20 cellular contexts compared by ENCODE assay signal in the genomic region with DNA sequence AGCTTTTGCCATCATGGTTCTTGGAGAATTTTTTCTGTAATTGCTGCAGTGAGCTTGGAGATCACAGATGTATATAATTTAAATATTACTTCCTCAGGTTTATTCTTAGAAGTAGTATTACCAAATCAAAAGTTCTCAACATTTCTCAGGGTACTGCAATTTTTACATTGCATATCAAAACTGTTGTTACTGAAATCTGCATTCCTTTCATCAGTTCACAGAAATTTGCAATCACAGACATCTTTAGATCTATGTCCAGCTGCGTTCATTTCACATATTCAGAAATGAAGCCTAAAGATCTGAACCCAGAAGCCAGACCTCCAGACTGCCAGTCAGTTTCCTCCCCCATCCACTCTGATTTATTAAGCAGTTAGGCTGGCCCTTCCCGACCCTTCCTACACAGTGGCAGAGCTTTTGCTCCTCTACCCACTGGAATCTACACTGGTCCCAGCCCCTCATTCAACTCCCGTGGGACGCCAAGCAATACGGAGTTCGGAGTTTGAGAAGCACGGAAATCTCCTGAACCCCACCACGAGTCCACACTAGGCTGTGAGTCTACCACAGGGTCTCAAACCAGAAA.
"Had no signal": no experiment of that assay in that cellular context is flagged by ENCODE, and none has a peak within 500 bp of the region (broad histone marks: within the 10 kb centered on the region; RNA-seq: fewer than 3 reads in every experiment).

No MANE protein-coding gene starts in this region.

- H3K9me3 ChIP-seq: gastrocnemius medialis, heart right ventricle, left lung, upper lobe of left lung had no signal

- H3K36me3 Mint-ChIP-seq: naive thymus-derived CD4-positive, alpha-beta T cell had no signal

- H3K36me3 ChIP-seq: gastrocnemius medialis, heart right ventricle, left lung, upper lobe of left lung had no signal

- ATAC-seq: activated CD4-positive, CD25-positive, alpha-beta regulatory T cell treated with anti-CD3 and anti-CD28 coated beads, Interleukin-2, amount 50 U/mL, for 24 hours; gastrocnemius medialis; heart right ventricle; left lung; naive thymus-derived CD4-positive, alpha-beta T cell; SK-N-SH treated with all-trans-retinoic acid at 6 μM for 48 hours had no signal

- DNase-seq: activated CD4-positive, alpha-beta T cell treated with anti-CD3 and anti-CD28 coated beads, Interleukin-2, amount 50 U/mL, for 1 hour; central memory CD4-positive, alpha-beta T cell; effector memory CD4-positive, alpha-beta T cell; gastrocnemius medialis; heart right ventricle; left lung; mammary epithelial cell; naive thymus-derived CD4-positive, alpha-beta T cell; posterior cingulate gyrus; retina; small intestine; stimulated activated CD4-positive, alpha-beta T cell treated with anti-CD3 and anti-CD28 coated beads, Interleukin-4, amount 100 ng/mL, for 4 hours; stimulated activated CD8-positive, alpha-beta memory T cell treated with anti-CD3 and anti-CD28 coated beads, Interleukin-4, amount 100 ng/mL, for 48 hours; stimulated activated naive CD4-positive, alpha-beta T cell treated with Interleukin-2 at 50 U/mL for 16 hours; T-helper 1 cell; T1000; upper lobe of left lung had no signal

- H3K9me3 Mint-ChIP-seq: activated T-helper 1 cell treated with anti-CD3 and anti-CD28 coated beads, Interleukin-12 subunit alpha, Interleukin-12 subunit beta, Interleukin-2, Interleukin-4 antibody, amounts not matched to agents 30 ng/mL and 10 ng/mL and 1 ng/mL, durations not matched to agents 14 hours and 24 hours and 36 hours; naive thymus-derived CD4-positive, alpha-beta T cell had no signal

- H3K4me3 ChIP-seq: gastrocnemius medialis, heart right ventricle, left lung, upper lobe of left lung had no signal

- H3K4me3 Mint-ChIP-seq: activated T-helper 1 cell treated with anti-CD3 and anti-CD28 coated beads, Interleukin-12 subunit alpha, Interleukin-12 subunit beta, Interleukin-2, Interleukin-4 antibody, amounts not matched to agents 30 ng/mL and 10 ng/mL and 1 ng/mL, durations not matched to agents 14 hours and 24 hours and 36 hours; naive thymus-derived CD4-positive, alpha-beta T cell had no signal

- H3K27ac Mint-ChIP-seq: activated T-helper 1 cell treated with anti-CD3 and anti-CD28 coated beads, Interleukin-12 subunit alpha, Interleukin-12 subunit beta, Interleukin-2, Interleukin-4 antibody, amounts not matched to agents 30 ng/mL and 10 ng/mL and 1 ng/mL, durations not matched to agents 14 hours and 24 hours and 36 hours; naive thymus-derived CD4-positive, alpha-beta T cell had no signal

- H3K27me3 ChIP-seq: gastrocnemius medialis, heart right ventricle, left lung, upper lobe of left lung had no signal
